ENCODE assay signal across 10 cellular contexts in the genomic region with DNA sequence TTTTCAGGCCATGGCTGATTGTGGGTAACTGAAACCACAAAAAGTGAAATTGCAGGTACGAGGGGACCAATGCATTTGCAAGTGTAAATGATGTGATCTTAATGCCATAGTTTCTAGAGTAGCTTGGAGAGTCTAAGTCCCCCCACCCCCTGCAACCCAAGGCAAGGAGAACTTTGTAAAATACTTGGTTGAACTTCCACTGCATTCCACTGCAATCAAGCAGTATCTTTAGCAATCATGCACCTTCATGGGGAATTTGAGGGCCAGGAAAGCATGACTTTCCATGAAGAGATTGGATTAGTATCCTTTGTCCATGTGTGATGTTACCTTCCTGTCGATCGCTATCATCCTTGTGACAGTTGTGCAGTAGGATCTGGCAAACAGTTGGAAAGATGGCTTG. TPM values are rescaled to one million over a fixed set of nuclear protein-coding genes. Genes with fewer than 3 reads are reported as not detected.
"Had no signal": no experiment of that assay in that cellular context is flagged by ENCODE, and none has a peak within 500 bp of the region (broad histone marks: within the 10 kb centered on the region; RNA-seq: fewer than 3 reads in every experiment).

No MANE protein-coding gene starts in this region.

- H3K36me3 ChIP-seq: HAP-1 had no signal

- H3K9me3 ChIP-seq: HAP-1 had no signal

- ATAC-seq: HCT116, HepG2 had no signal

- H3K4me1 ChIP-seq: HAP-1 had no signal

- H3K4me1 Mint-ChIP-seq: IgD-negative memory B cell had no signal

- DNase-seq: GM23248, GOT3, HFFc6, KBM-7 had no signal

- H3K36me3 Mint-ChIP-seq: IgD-negative memory B cell had no signal

- H3K9ac ChIP-seq: GM23248 had no signal

- H3K27ac Mint-ChIP-seq: HFFc6, IgD-negative memory B cell had no signal

- H3K4me3 ChIP-seq: GM23248, HAP-1 had no signal

- H3K4me3 Mint-ChIP-seq: HFFc6 had no signal

- H3K9me3 Mint-ChIP-seq: HFFc6, IgD-negative memory B cell had no signal

- H3K27ac ChIP-seq: GM23248, HL-60 had no signal

RNA-seq across cellular contexts. Expression of gene CYP8B1, which starts 11.4 kb away (rescaled TPM):
- total RNA-seq: GM23248, HFFc6, HT1080 had no signal
- polyA plus RNA-seq: GM23248, IgD-negative memory B cell had no signal

RNA-seq across cellular contexts. Expression of gene ZNF662, which starts 18.9 kb away (rescaled TPM):
- total RNA-seq: HepG2, HT1080 had no signal
- polyA plus RNA-seq: HepG2, IgD-negative memory B cell had no signal
